24 cellular contexts compared by ENCODE assay signal in genomic region chr4:139368990-139369389, GRCh38.
A peak's percentile ranks its signal among the peaks of the same experiment; 100 is the strongest.
DNase-seq lines count a peak whose midpoint lies in the region; TF ChIP-seq lines count a peak whose summit lies in the region.
"Had no signal": no experiment of that assay in that cellular context is flagged by ENCODE, and none has a peak within 500 bp of the region (broad histone marks: within the 10 kb centered on the region; RNA-seq: fewer than 3 reads in every experiment).

No MANE protein-coding gene starts in this region.

- H3K79me2 ChIP-seq in mammary epithelial cell (ENCODE audit: insufficient read depth, low read length), result peaks cover 33% of the 10 kb centered on the region
- H3K79me2 ChIP-seq: hepatocyte had no signal

- dilution Hi-C loops in mammary epithelial cell (cut with HindIII; ENCODE audit: low sequenced_read_pairs), result no loop called here

- no peaks in the 10 kb centered on the region for H3K9me3 Mint-ChIP-seq in MCF 10A (ENCODE audit: unreplicated experiment)
- H3K9me3 Mint-ChIP-seq: effector memory CD8-positive, alpha-beta T cell; naive thymus-derived CD4-positive, alpha-beta T cell; T-cell had no signal

- H2AFZ ChIP-seq in mammary epithelial cell (ENCODE audit: low read depth, low read length), result no peak overlapping the region
- H2AFZ ChIP-seq: hepatocyte had no signal

- H3K9me3 ChIP-seq in mammary epithelial cell (replicated peaks; ENCODE audit: insufficient read depth, low read length), result no peaks in the 10 kb centered on the region
- no peaks in the 10 kb centered on the region for H3K9me3 ChIP-seq in spleen
- H3K9me3 ChIP-seq: A549, BLaER1 had no signal

- H3K4me1 ChIP-seq in mammary epithelial cell (ENCODE audit: insufficient read depth, low read length), result no peaks in the 10 kb centered on the region
- no peaks in the 10 kb centered on the region for H3K4me1 ChIP-seq in spleen
- H3K4me1 ChIP-seq: BLaER1 had no signal

- peaks cover 10% of the 10 kb centered on the region for H3K4me1 Mint-ChIP-seq in MCF 10A (ENCODE audit: insufficient read depth, unreplicated experiment)

- no peak for TF ChIP-seq POLR2A in spleen (IDR thresholded peaks at IDR 0.05)

- no peak overlapping the region for H3K9ac ChIP-seq in mammary epithelial cell (ENCODE audit: insufficient read depth, low read length)
- H3K9ac ChIP-seq: BLaER1 had no signal

- in situ Hi-C loops in mammary epithelial cell (cut with MboI; ENCODE audit: low sequenced_read_pairs in 2 of 2), result no loop called here

- TF ChIP-seq CTCF in MCF 10A (IDR thresholded peaks at IDR 0.05; ENCODE audit: unreplicated experiment), result no peak
- TF ChIP-seq CTCF in mammary epithelial cell (conservative IDR thresholded peaks at IDR 0.05 in 1 of 2, IDR thresholded peaks at IDR 0.05 in 1 of 2; ENCODE audit: extremely low read depth in 1 of 2, insufficient read depth in 1 of 2, low read depth in 1 of 2, low read length in 2 of 2), result no peak
- TF ChIP-seq CTCF in kidney epithelial cell (IDR thresholded peaks at IDR 0.05; ENCODE audit: insufficient read depth, low read length, poor library complexity, severe bottlenecking), result no peak
- TF ChIP-seq CTCF in spleen (IDR thresholded peaks at IDR 0.05 in 8 of 11, conservative IDR thresholded peaks at IDR 0.05 in 3 of 11), result no peak

- DNase-seq in MCF 10A (ENCODE audit: unreplicated experiment), result no peak
- DNase-seq in mammary epithelial cell, result no peak
- DNase-seq in astrocyte of the hippocampus (ENCODE audit: low read depth, low spot score), result peak; percentile 25
- peak; percentile 10 for DNase-seq in kidney epithelial cell (ENCODE audit: low read depth)
- DNase-seq in activated effector memory CD4-positive, alpha-beta T cell treated with Interleukin-2 at 50 U/mL for 16 hours, result no peak
- DNase-seq in spleen, result no peak
- DNase-seq in pons (ENCODE audit: low spot score), result no peak
- no peak for DNase-seq in HCEC 1CT
- DNase-seq: activated CD8-positive, alpha-beta memory T cell treated with anti-CD3 and anti-CD28 coated beads, Interleukin-2, amount 50 U/mL, for 48 hours; activated gamma-delta T cell; amniotic stem cell; effector memory CD8-positive, alpha-beta T cell; GF-D8; naive thymus-derived CD4-positive, alpha-beta T cell; NCI-H1694; NCI-H446 treated with DMSO at 0.1 percent for 48 hours; Right ventricle myocardium superior; stimulated activated CD4-positive, alpha-beta T cell treated with anti-CD3 and anti-CD28 coated beads, Interleukin-4, amount 100 ng/mL, for 24 hours; T-cell had no signal

- H3K36me3 Mint-ChIP-seq in MCF 10A (ENCODE audit: insufficient read depth, unreplicated experiment), result peaks cover 82% of the 10 kb centered on the region

- intact Hi-C loops in MCF 10A (cut with micrococcal nuclease), result no loop called here
- intact Hi-C loops in mammary epithelial cell (cut with micrococcal nuclease), result no loop called here
- intact Hi-C loops in spleen (cut with DNase I; ENCODE audit: low total_unique reads), result no loop called here

- CTCF ChIA-PET in MCF 10A (lab: Yijun Ruan, JAX) (no interaction called here), mammary epithelial cell (lab: Charles Lee; ENCODE audit: low non-redundant PET) (no interaction called here)

- peaks cover 23% of the 10 kb centered on the region for H3K36me3 ChIP-seq in mammary epithelial cell (ENCODE audit: insufficient read depth, low read length)
- H3K36me3 ChIP-seq in kidney epithelial cell (ENCODE audit: control insufficient read depth, insufficient read depth, low read length), result no peaks in the 10 kb centered on the region
- H3K36me3 ChIP-seq in spleen, result peaks cover 0 to 98% (median 49%) of the 10 kb centered on the region in 6 donors

- no peaks in the 10 kb centered on the region for H3K27me3 Mint-ChIP-seq in MCF 10A (ENCODE audit: insufficient read depth, unreplicated experiment)
- H3K27me3 Mint-ChIP-seq: effector memory CD8-positive, alpha-beta T cell; naive thymus-derived CD4-positive, alpha-beta T cell; T-cell had no signal

- H3K4me3 Mint-ChIP-seq in MCF 10A (ENCODE audit: unreplicated experiment), result no peak overlapping the region
- H3K4me3 Mint-ChIP-seq: effector memory CD8-positive, alpha-beta T cell; naive thymus-derived CD4-positive, alpha-beta T cell; T-cell had no signal

- BruUV-seq in MCF 10A (replicated peaks; lab: Mats Ljungman, UMichigan) (no TSS peak), mammary epithelial cell (replicated peaks; lab: Mats Ljungman, UMichigan) (no TSS peak)

- no peak overlapping the region for H3K4me2 ChIP-seq in mammary epithelial cell (ENCODE audit: insufficient read depth, low read depth, low read length)
- H3K4me2 ChIP-seq: A549, BLaER1, hepatocyte had no signal

- H3K4me3 ChIP-seq in mammary epithelial cell (replicated peaks in 1 of 3; ENCODE audit: insufficient read depth in 1 of 3, low read depth in 2 of 3, low read length in 3 of 3) (no peak overlapping the region), kidney epithelial cell (ENCODE audit: low read depth, low read length) (no peak overlapping the region), spleen (no peak overlapping the region)
- H3K4me3 ChIP-seq: A549, BLaER1, GM12878, hepatocyte, skin epidermis had no signal

- H3K27ac ChIP-seq in mammary epithelial cell (ENCODE audit: insufficient read depth, low read depth, low read length) (no peak overlapping the region), spleen (no peak overlapping the region)
- H3K27ac ChIP-seq: A549, BLaER1, hepatocyte, skin epidermis had no signal

- no peaks in the 10 kb centered on the region for H4K20me1 ChIP-seq in mammary epithelial cell (ENCODE audit: insufficient read depth, low read length)

- POLR2A ChIA-PET in MCF 10A (lab: Yijun Ruan, JAX), result interaction anchor here (0.6 to 2.1 kb wide), 3 partner anchors 12 to 72 kb away, joined by 3 to 11 read pairs (median 6); partner anchors contain the start of genes NAA15 and NDUFC1

- peak overlapping the region; percentile 69 for H3K27ac Mint-ChIP-seq in MCF 10A (ENCODE audit: low read depth, unreplicated experiment)
- H3K27ac Mint-ChIP-seq: effector memory CD8-positive, alpha-beta T cell; T-cell had no signal

- no peaks in the 10 kb centered on the region for H3K27me3 ChIP-seq in mammary epithelial cell (ENCODE audit: insufficient read depth, low read length)
- no peaks in the 10 kb centered on the region for H3K27me3 ChIP-seq in kidney epithelial cell (ENCODE audit: control insufficient read depth, insufficient read depth, low read length)
- H3K27me3 ChIP-seq in spleen (replicated peaks in 1 of 7), result no peaks in the 10 kb centered on the region
- H3K27me3 ChIP-seq: BLaER1, hepatocyte had no signal

- WGBS in mammary epithelial cell (ENCODE audit: low coverage, missing lambda C conversion rate), result 93% methylated on average over 1 of the region's 1 CpG
- 92 to 100% (median 97%) methylated on average over 1 of the region's 1 CpG for WGBS in spleen, 5 donors

Comparison
In these comparisons a context has a peak if more than half of its experiments do, and no peak if none do; other contexts are left out.
1. DNase-seq: peak in astrocyte of the hippocampus (single experiment) and kidney epithelial cell (single experiment); none in MCF 10A (single experiment), mammary epithelial cell (single experiment), activated effector memory CD4-positive, alpha-beta T cell treated with Interleukin-2 at 50 U/mL for 16 hours (single experiment), spleen (single experiment), pons (single experiment) and HCEC 1CT (single experiment).